16 cellular contexts compared by ENCODE assay signal in the genomic region with DNA sequence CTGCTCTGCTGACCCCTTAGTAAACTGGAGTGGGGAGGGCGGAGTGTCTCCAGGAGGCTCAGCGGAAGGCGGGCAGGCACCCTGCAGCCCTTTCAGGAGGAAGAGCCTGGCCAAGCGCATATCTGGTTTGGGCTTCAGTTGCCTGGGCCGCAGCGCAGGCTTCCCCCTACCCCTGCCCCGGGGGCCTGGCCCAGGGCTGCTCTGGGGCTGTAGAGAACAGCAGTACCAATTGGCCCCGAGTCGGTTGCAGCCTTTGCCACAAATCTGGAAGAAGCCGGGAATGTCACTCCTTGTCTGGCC. TPM values are rescaled to one million over a fixed set of nuclear protein-coding genes. Genes with fewer than 3 reads are reported as not detected.
A peak's percentile ranks its signal among the peaks of the same experiment; 100 is the strongest.
DNase-seq lines count a peak whose midpoint lies in the region; ATAC-seq and TF ChIP-seq lines count a peak whose summit lies in the region.
"Had no signal": no experiment of that assay in that cellular context is flagged by ENCODE, and none has a peak within 500 bp of the region (broad histone marks: within the 10 kb centered on the region; RNA-seq: fewer than 3 reads in every experiment).

No MANE protein-coding gene starts in this region.

- no peaks in the 10 kb centered on the region for H3K4me1 Mint-ChIP-seq in glutamatergic neuron (ENCODE audit: low read depth, unreplicated experiment)
- H3K4me1 Mint-ChIP-seq in neural progenitor cell = peaks cover 14% of the 10 kb centered on the region
- H3K4me1 Mint-ChIP-seq in activated CD4-positive, alpha-beta T cell treated with anti-CD3 and anti-CD28 coated beads for 36 hours = peaks cover 4% of the 10 kb centered on the region

- H4K20me1 ChIP-seq in neural progenitor cell (ENCODE audit: low read depth) = peaks cover 19% of the 10 kb centered on the region

- H3K27ac Mint-ChIP-seq in glutamatergic neuron (ENCODE audit: unreplicated experiment) (peak overlapping the region; percentile 14), neural progenitor cell (no peak overlapping the region)
- H3K27ac Mint-ChIP-seq in activated CD4-positive, alpha-beta T cell treated with anti-CD3 and anti-CD28 coated beads for 36 hours = no peak overlapping the region
- H3K27ac Mint-ChIP-seq: CD4-positive, alpha-beta T cell had no signal

- H3K79me2 ChIP-seq in neural progenitor cell (ENCODE audit: low read depth) = no peaks in the 10 kb centered on the region

- peak overlapping the region; percentile 95 for H3K4me2 ChIP-seq in neural progenitor cell
- H3K4me2 ChIP-seq: KMS-11 had no signal

- 53 to 79% (median 58%) methylated on average over 3 to 10 of the region's 10 CpGs for WGBS in adrenal gland, 4 donors

- no peaks in the 10 kb centered on the region for H3K9me3 ChIP-seq in NT2/D1 (ENCODE audit: insufficient read depth, low read length)
- H3K9me3 ChIP-seq in neural progenitor cell (ENCODE audit: low read depth) = no peaks in the 10 kb centered on the region
- H3K9me3 ChIP-seq in adrenal gland (replicated peaks in 1 of 3) = no peaks in the 10 kb centered on the region

- no peak overlapping the region for H3K27ac ChIP-seq in neural progenitor cell
- H3K27ac ChIP-seq in adrenal gland = no peak overlapping the region
- H3K27ac ChIP-seq: KMS-11 had no signal

- peaks cover 16% of the 10 kb centered on the region for H3F3A ChIP-seq in neural progenitor cell (ENCODE audit: low read depth)

- DNase-seq in ELF-1 (ENCODE audit: low read depth, low spot score) (peak; percentile 97), NT2/D1 (ENCODE audit: low read depth, low spot score) (peak; percentile 20), glutamatergic neuron (no peak), neural progenitor cell (ENCODE audit: low spot score) (peak; percentile 74), adrenal gland (no peak), HT-29 (ENCODE audit: low spot score) (no peak)
- DNase-seq in activated CD4-positive, alpha-beta T cell treated with anti-CD3 and anti-CD28 coated beads for 36 hours = no peak
- no peak for DNase-seq in stimulated activated CD8-positive, alpha-beta memory T cell treated with anti-CD3 and anti-CD28 coated beads, Interleukin-4, amount 100 ng/mL, for 48 hours
- DNase-seq: ACHN; activated gamma-delta T cell; CD4-positive, alpha-beta T cell; kidney glomerular epithelial cell; mesenchymal stem cell; naive thymus-derived CD8-positive, alpha-beta T cell; NCI-H2081 treated with DMSO at 0.1 percent for 48 hours had no signal

- no peak for ATAC-seq in activated CD4-positive, alpha-beta T cell treated with anti-CD3 and anti-CD28 coated beads for 36 hours
- ATAC-seq: naive thymus-derived CD8-positive, alpha-beta T cell had no signal

- H3K4me1 ChIP-seq in NT2/D1 (ENCODE audit: insufficient read depth, insufficient read length) (peaks cover 5% of the 10 kb centered on the region), neural progenitor cell (peaks cover 20% of the 10 kb centered on the region), adrenal gland (replicated peaks in 1 of 2) (peaks cover 0 to 5% of the 10 kb centered on the region in 2 donors)

- POLR2A ChIA-PET in activated CD4-positive, alpha-beta T cell treated with anti-CD3 and anti-CD28 coated beads for 36 hours (lab: Charles Lee) = no interaction called here

- no peaks in the 10 kb centered on the region for H3K36me3 ChIP-seq in NT2/D1 (ENCODE audit: insufficient read depth, insufficient read length, low read length)
- no peaks in the 10 kb centered on the region for H3K36me3 ChIP-seq in neural progenitor cell
- H3K36me3 ChIP-seq in adrenal gland (replicated peaks in 1 of 2) = no peaks in the 10 kb centered on the region

- intact Hi-C loops in activated CD4-positive, alpha-beta T cell treated with anti-CD3 and anti-CD28 coated beads for 36 hours (cut with DNase I, micrococcal nuclease) = no loop called here
- intact Hi-C loops in adrenal gland (cut with DNase I) = loop anchor here in 1 of 2 donors (10.0 kb wide), 1 partner anchor 107 kb away; no protein-coding TSS in a partner anchor

- H3K9me3 Mint-ChIP-seq in glutamatergic neuron (ENCODE audit: unreplicated experiment) (no peaks in the 10 kb centered on the region), neural progenitor cell (peaks cover 10% of the 10 kb centered on the region)
- H3K9me3 Mint-ChIP-seq in activated CD4-positive, alpha-beta T cell treated with anti-CD3 and anti-CD28 coated beads for 36 hours (ENCODE audit: low read depth) = no peaks in the 10 kb centered on the region
- H3K9me3 Mint-ChIP-seq: CD4-positive, alpha-beta T cell; naive thymus-derived CD8-positive, alpha-beta T cell had no signal

- peak overlapping the region; percentile 32 for H3K4me3 ChIP-seq in NT2/D1 (ENCODE audit: insufficient read length, low read depth)
- peak overlapping the region; percentile 47 for H3K4me3 ChIP-seq in neural progenitor cell
- H3K4me3 ChIP-seq in adrenal gland = no peak overlapping the region

- peak overlapping the region; percentile 50 for H3K9ac ChIP-seq in NT2/D1 (ENCODE audit: insufficient read length, low read depth)
- no peak overlapping the region for H3K9ac ChIP-seq in neural progenitor cell
- H3K9ac ChIP-seq: KMS-11 had no signal

- TF ChIP-seq CTCF in glutamatergic neuron (IDR thresholded peaks at IDR 0.05; ENCODE audit: partially characterized antibody, unreplicated experiment) = no peak
- TF ChIP-seq CTCF in neural progenitor cell (IDR thresholded peaks at IDR 0.05) = no peak
- TF ChIP-seq CTCF in adrenal gland (IDR thresholded peaks at IDR 0.05) = no peak

- H3K27me3 ChIP-seq in NT2/D1 (ENCODE audit: insufficient read depth, insufficient read length) = peaks cover 46% of the 10 kb centered on the region
- H3K27me3 ChIP-seq in neural progenitor cell = peaks cover 63% of the 10 kb centered on the region
- peaks cover 18% of the 10 kb centered on the region for H3K27me3 ChIP-seq in adrenal gland

- no peak for TF ChIP-seq POLR2A in adrenal gland (IDR thresholded peaks at IDR 0.05)

- CTCF ChIA-PET in activated CD4-positive, alpha-beta T cell treated with anti-CD3 and anti-CD28 coated beads for 36 hours (lab: Charles Lee) = interaction anchor here (0.7 kb wide), 1 partner anchor 105 kb away, joined by 3 read pairs; no protein-coding TSS in a partner anchor

- H3K4me3 Mint-ChIP-seq in glutamatergic neuron (ENCODE audit: unreplicated experiment) = peak overlapping the region; percentile 79
- peak overlapping the region; percentile 85 for H3K4me3 Mint-ChIP-seq in neural progenitor cell
- no peak overlapping the region for H3K4me3 Mint-ChIP-seq in activated CD4-positive, alpha-beta T cell treated with anti-CD3 and anti-CD28 coated beads for 36 hours
- H3K4me3 Mint-ChIP-seq: CD4-positive, alpha-beta T cell had no signal

- H3K36me3 Mint-ChIP-seq in glutamatergic neuron (ENCODE audit: unreplicated experiment) (peaks cover 9% of the 10 kb centered on the region), neural progenitor cell (no peaks in the 10 kb centered on the region)
- H3K36me3 Mint-ChIP-seq in activated CD4-positive, alpha-beta T cell treated with anti-CD3 and anti-CD28 coated beads for 36 hours (ENCODE audit: low read depth) = no peaks in the 10 kb centered on the region
- H3K36me3 Mint-ChIP-seq: naive thymus-derived CD8-positive, alpha-beta T cell had no signal

- H2AFZ ChIP-seq in neural progenitor cell (replicated peaks) = no peak overlapping the region

- H3K27me3 Mint-ChIP-seq in glutamatergic neuron (ENCODE audit: unreplicated experiment) = peaks cover 13% of the 10 kb centered on the region
- peaks cover 44% of the 10 kb centered on the region for H3K27me3 Mint-ChIP-seq in neural progenitor cell (ENCODE audit: insufficient read depth, low read depth)
- H3K27me3 Mint-ChIP-seq in activated CD4-positive, alpha-beta T cell treated with anti-CD3 and anti-CD28 coated beads for 36 hours = peaks cover 46% of the 10 kb centered on the region

RNA-seq across cellular contexts. Expression of a gene that starts 28.1 kb away (rescaled TPM):
- 0.44 TPM for total RNA-seq in glutamatergic neuron (ENCODE audit: unreplicated experiment)
- 0.31 and 0.37 TPM in 2 replicates for total RNA-seq in neural progenitor cell (ENCODE audit: low replicate concordance)
- under 1 TPM; 0.34 to 0.35 TPM for total RNA-seq in activated CD4-positive, alpha-beta T cell treated with anti-CD3 and anti-CD28 coated beads for 36 hours
- 1 to 10 TPM in 1 of 8 donors, under 1 TPM in 7; 0.18 to 2.7 (median 0.74) TPM for total RNA-seq in adrenal gland
- 1 to 10 TPM in 2 of 3 donors, under 1 TPM in 1; 0.86 to 7.0 (median 2.1) TPM for polyA plus RNA-seq in adrenal gland
- 0.08 TPM in 1 of 2 replicates, not detected in the other for total RNA-seq in HT-29 (2014; rRNA removed; shearing (Covaris generic))

RNA-seq across cellular contexts. Expression of a gene that starts 55.9 kb away (rescaled TPM):
- total RNA-seq in glutamatergic neuron (ENCODE audit: unreplicated experiment) = 56.4 TPM
- total RNA-seq in neural progenitor cell (ENCODE audit: low replicate concordance) = 256 and 312 TPM in 2 replicates
- 100 to 1,000 TPM; 200 to 256 TPM for total RNA-seq in activated CD4-positive, alpha-beta T cell treated with anti-CD3 and anti-CD28 coated beads for 36 hours
- total RNA-seq in adrenal gland = 100 to 1,000 TPM in 4 of 8 donors, 10 to 100 TPM in 4; 34.9 to 132 (median 96.4) TPM
- polyA plus RNA-seq in adrenal gland = 10 to 100 TPM; 14.2 to 57.3 (median 14.7) TPM
- total RNA-seq in HT-29 (2014; rRNA removed; shearing (Covaris generic)) = not detected in 2 replicates

Comparison
In these comparisons a context has a peak if more than half of its experiments do, and no peak if none do; other contexts are left out.
1. DNase-seq: peak in ELF-1 (single experiment), NT2/D1 (single experiment) and neural progenitor cell (single experiment); none in glutamatergic neuron (single experiment), activated CD4-positive, alpha-beta T cell treated with anti-CD3 and anti-CD28 coated beads for 36 hours (single experiment), adrenal gland (0 of 7), stimulated activated CD8-positive, alpha-beta memory T cell treated with anti-CD3 and anti-CD28 coated beads, Interleukin-4, amount 100 ng/mL, for 48 hours (single experiment) and HT-29 (single experiment).
2. H3K4me3 ChIP-seq: peak in NT2/D1 (single experiment) and neural progenitor cell (single experiment); none in adrenal gland (0 of 4).
3. RNA of a gene that starts 55.9 kb away (total RNA-seq): 200 to 256 TPM in activated CD4-positive, alpha-beta T cell treated with anti-CD3 and anti-CD28 coated beads for 36 hours, 256 to 312 TPM in neural progenitor cell, 34.9 to 132 TPM in adrenal gland and 56.4 TPM in glutamatergic neuron (single experiment); not detected in HT-29; every median in the first group is over 10 times any median in the second.